In the genomic region with DNA sequence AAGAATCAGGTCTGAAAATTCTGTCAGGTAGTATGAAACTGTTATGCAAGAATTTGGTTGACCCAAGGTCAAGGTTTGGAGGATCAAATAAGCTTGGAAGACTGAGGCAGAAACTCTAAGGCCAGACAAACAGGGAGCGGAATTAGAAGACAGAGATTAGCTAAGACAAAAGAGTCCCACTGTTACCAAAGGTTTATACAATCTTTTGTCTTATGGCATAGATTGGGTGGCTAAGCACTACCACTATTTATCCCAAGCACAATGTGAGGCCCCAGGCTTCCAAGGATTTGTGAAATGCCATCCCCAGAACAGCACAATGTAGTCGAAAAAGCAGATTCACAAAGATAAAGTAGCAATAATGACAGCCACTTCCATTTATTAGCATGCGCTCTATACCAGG, we compare ENCODE assay signal across 18 cellular contexts.
A peak's percentile ranks its signal among the peaks of the same experiment; 100 is the strongest.
DNase-seq lines count a peak whose midpoint lies in the region; ATAC-seq and TF ChIP-seq lines count a peak whose summit lies in the region.
"Had no signal": no experiment of that assay in that cellular context is flagged by ENCODE, and none has a peak within 500 bp of the region (broad histone marks: within the 10 kb centered on the region; RNA-seq: fewer than 3 reads in every experiment).

No MANE protein-coding gene starts in this region.

- ATAC-seq in WTC11, result peak; percentile 85
- no peak for ATAC-seq in HG03159 (IDR thresholded peaks at IDR 0.05; ENCODE audit: unreplicated experiment)
- ATAC-seq: A549 had no signal

- H3K4me3 Mint-ChIP-seq in WTC11 (no peak overlapping the region), neural progenitor cell (no peak overlapping the region)
- no peak overlapping the region for H3K4me3 Mint-ChIP-seq in activated T-helper 2 cell treated with anti-CD3 and anti-CD28 coated beads, Interferon-gamma antibody, Interleukin-2, Interleukin-4, amounts not matched to agents 10 μg/mL and 5 μg/mL and 100 μg/mL, durations not matched to agents 14 hours and 24 hours and 36 hours (ENCODE audit: low read depth)
- H3K4me3 Mint-ChIP-seq: CD4-positive, alpha-beta memory T cell; IgD-negative memory B cell had no signal

- H3K36me3 ChIP-seq in HUES48 (ENCODE audit: control insufficient read depth, insufficient read depth, low read length) (no peaks in the 10 kb centered on the region), iPS DF 6.9 (ENCODE audit: control insufficient read depth, insufficient read depth, low read length) (no peaks in the 10 kb centered on the region), neural progenitor cell (no peaks in the 10 kb centered on the region)
- H3K36me3 ChIP-seq: BE2C had no signal

- no peaks in the 10 kb centered on the region for H3K79me2 ChIP-seq in neural progenitor cell (ENCODE audit: low read depth)

- TF ChIP-seq CTCF in WTC11 (IDR thresholded peaks at IDR 0.05), result no peak
- no peak for TF ChIP-seq CTCF in neural progenitor cell (IDR thresholded peaks at IDR 0.05)

- no peak for DNase-seq in WTC11 (ENCODE audit: low spot score)
- DNase-seq in iPS DF 6.9 (ENCODE audit: low read depth, low spot score), result peak; percentile 9
- peak; percentile 76 for DNase-seq in neural progenitor cell (ENCODE audit: low spot score)
- DNase-seq in NCI-H345 treated with DMSO at 0.1 percent for 48 hours (lab: John Stamatoyannopoulos, UW; ENCODE audit: unreplicated experiment), result no peak
- DNase-seq in cardiac septum (ENCODE audit: low spot score), result no peak
- no peak for DNase-seq in activated T-helper 2 cell treated with anti-CD3 and anti-CD28 coated beads, Interferon-gamma antibody, Interleukin-2, Interleukin-4, amounts not matched to agents 10 μg/mL and 5 μg/mL and 100 μg/mL, durations not matched to agents 14 hours and 24 hours and 36 hours (ENCODE audit: low spot score)
- DNase-seq: BE2C; CD4-positive, alpha-beta memory T cell; COR-L47; DMS153; DMS79 treated with DMSO at 0.1 percent for 48 hours; EL; KG1 had no signal

- no peaks in the 10 kb centered on the region for H3K27me3 ChIP-seq in HUES48 (ENCODE audit: control insufficient read depth, insufficient read depth, low read length)
- no peaks in the 10 kb centered on the region for H3K27me3 ChIP-seq in iPS DF 6.9 (ENCODE audit: control insufficient read depth, insufficient read depth, low read length)
- H3K27me3 ChIP-seq in neural progenitor cell, result peaks cover 6% of the 10 kb centered on the region
- H3K27me3 ChIP-seq: BE2C had no signal

- H3K27ac Mint-ChIP-seq in WTC11 (peak overlapping the region; percentile 67; the same call in 1 of the 2 replicates), neural progenitor cell (no peak overlapping the region)
- H3K27ac Mint-ChIP-seq in activated T-helper 2 cell treated with anti-CD3 and anti-CD28 coated beads, Interferon-gamma antibody, Interleukin-2, Interleukin-4, amounts not matched to agents 10 μg/mL and 5 μg/mL and 100 μg/mL, durations not matched to agents 14 hours and 24 hours and 36 hours, result no peak overlapping the region
- H3K27ac Mint-ChIP-seq: CD4-positive, alpha-beta memory T cell; IgD-negative memory B cell had no signal

- H3K27ac ChIP-seq in HUES48 (ENCODE audit: low read depth, low read length), result peak overlapping the region; percentile 66
- H3K27ac ChIP-seq in iPS DF 6.9 (ENCODE audit: low read length), result no peak overlapping the region
- H3K27ac ChIP-seq in neural progenitor cell, result no peak overlapping the region
- H3K27ac ChIP-seq: A549, C4-2B had no signal

- intact Hi-C loops in cardiac septum (cut with DNase I), result no loop called here
- intact Hi-C loops in activated T-helper 2 cell treated with anti-CD3 and anti-CD28 coated beads, Interferon-gamma antibody, Interleukin-2, Interleukin-4, amounts not matched to agents 10 μg/mL and 5 μg/mL and 100 μg/mL, durations not matched to agents 14 hours and 24 hours and 36 hours (cut with micrococcal nuclease), result no loop called here

- H3K4me3 ChIP-seq in HUES48 (ENCODE audit: low read depth, low read length) (no peak overlapping the region), iPS DF 6.9 (ENCODE audit: low read length) (no peak overlapping the region), neural progenitor cell (no peak overlapping the region)
- H3K4me3 ChIP-seq: A549 had no signal

- WGBS in iPS DF 6.9 (ENCODE audit: insufficient coverage, insufficient read length), result no CpG with 5 or more reads among the region's 3 CpGs

- H2AFZ ChIP-seq in neural progenitor cell (replicated peaks), result no peak overlapping the region

- peak overlapping the region; percentile 62 for H3K4me2 ChIP-seq in neural progenitor cell
- H3K4me2 ChIP-seq: A549 had no signal

- H3K4me1 ChIP-seq in HUES48 (ENCODE audit: control insufficient read depth, insufficient read depth, low read length), result peaks cover 19% of the 10 kb centered on the region
- H3K4me1 ChIP-seq in iPS DF 6.9 (ENCODE audit: control insufficient read depth, insufficient read depth, low read length), result no peaks in the 10 kb centered on the region
- H3K4me1 ChIP-seq in neural progenitor cell, result peaks cover 25% of the 10 kb centered on the region
- H3K4me1 ChIP-seq: A549, BE2C had no signal

- POLR2A ChIA-PET in WTC11 (lab: Charles Lee), result no interaction called here

- CTCF ChIA-PET in WTC11 (lab: Charles Lee), result interaction anchor here (0.7 kb wide), 1 partner anchor 17 kb away, joined by 3 read pairs; no protein-coding TSS in a partner anchor

- H3F3A ChIP-seq in neural progenitor cell (ENCODE audit: low read depth), result peaks cover 19% of the 10 kb centered on the region

- no peaks in the 10 kb centered on the region for H3K36me3 Mint-ChIP-seq in WTC11
- H3K36me3 Mint-ChIP-seq in neural progenitor cell, result no peaks in the 10 kb centered on the region
- H3K36me3 Mint-ChIP-seq in activated T-helper 2 cell treated with anti-CD3 and anti-CD28 coated beads, Interferon-gamma antibody, Interleukin-2, Interleukin-4, amounts not matched to agents 10 μg/mL and 5 μg/mL and 100 μg/mL, durations not matched to agents 14 hours and 24 hours and 36 hours (ENCODE audit: low read depth), result no peaks in the 10 kb centered on the region
- H3K36me3 Mint-ChIP-seq: CD4-positive, alpha-beta memory T cell; IgD-negative memory B cell had no signal

- H3K9me3 ChIP-seq in HUES48 (ENCODE audit: control insufficient read depth, insufficient read depth, low read length), result no peaks in the 10 kb centered on the region
- H3K9me3 ChIP-seq in iPS DF 6.9 (ENCODE audit: control insufficient read depth, insufficient read depth, low read length), result no peaks in the 10 kb centered on the region
- no peaks in the 10 kb centered on the region for H3K9me3 ChIP-seq in neural progenitor cell (ENCODE audit: low read depth)
- H3K9me3 ChIP-seq: A549, BE2C had no signal

- H3K9ac ChIP-seq in HUES48 (ENCODE audit: low read depth, low read length), result no peak overlapping the region
- H3K9ac ChIP-seq in neural progenitor cell, result no peak overlapping the region

- H3K9me3 Mint-ChIP-seq in WTC11 (no peaks in the 10 kb centered on the region), neural progenitor cell (no peaks in the 10 kb centered on the region)
- no peaks in the 10 kb centered on the region for H3K9me3 Mint-ChIP-seq in activated T-helper 2 cell treated with anti-CD3 and anti-CD28 coated beads, Interferon-gamma antibody, Interleukin-2, Interleukin-4, amounts not matched to agents 10 μg/mL and 5 μg/mL and 100 μg/mL, durations not matched to agents 14 hours and 24 hours and 36 hours
- H3K9me3 Mint-ChIP-seq: IgD-negative memory B cell had no signal

- no peaks in the 10 kb centered on the region for H3K27me3 Mint-ChIP-seq in WTC11 (ENCODE audit: low read depth)
- H3K27me3 Mint-ChIP-seq in neural progenitor cell (ENCODE audit: insufficient read depth, low read depth), result no peaks in the 10 kb centered on the region
- no peaks in the 10 kb centered on the region for H3K27me3 Mint-ChIP-seq in activated T-helper 2 cell treated with anti-CD3 and anti-CD28 coated beads, Interferon-gamma antibody, Interleukin-2, Interleukin-4, amounts not matched to agents 10 μg/mL and 5 μg/mL and 100 μg/mL, durations not matched to agents 14 hours and 24 hours and 36 hours (ENCODE audit: low read depth)
- H3K27me3 Mint-ChIP-seq: IgD-negative memory B cell had no signal

- no peaks in the 10 kb centered on the region for H4K20me1 ChIP-seq in neural progenitor cell (ENCODE audit: low read depth)

- peaks cover 24% of the 10 kb centered on the region for H3K4me1 Mint-ChIP-seq in WTC11
- H3K4me1 Mint-ChIP-seq in neural progenitor cell, result peaks cover 4% of the 10 kb centered on the region
- no peaks in the 10 kb centered on the region for H3K4me1 Mint-ChIP-seq in activated T-helper 2 cell treated with anti-CD3 and anti-CD28 coated beads, Interferon-gamma antibody, Interleukin-2, Interleukin-4, amounts not matched to agents 10 μg/mL and 5 μg/mL and 100 μg/mL, durations not matched to agents 14 hours and 24 hours and 36 hours (ENCODE audit: low read depth)
- H3K4me1 Mint-ChIP-seq: CD4-positive, alpha-beta memory T cell; IgD-negative memory B cell had no signal

TF ChIP-seq in WTC11, 78 proteins besides CTCF, POLR2A, EP300 and RAD21:
- TF ChIP-seq OVOL2 (CRISPR knock-in tag; IDR thresholded peaks at IDR 0.05; ENCODE audit: borderline replicate concordance), result no peak
- TF ChIP-seq PRRX2 (CRISPR knock-in tag; IDR thresholded peaks at IDR 0.05), result no peak
- no peak for TF ChIP-seq MLX (CRISPR knock-in tag; IDR thresholded peaks at IDR 0.05)
- TF ChIP-seq FOXP1 (CRISPR knock-in tag; IDR thresholded peaks at IDR 0.05; ENCODE audit: borderline replicate concordance), result no peak
TF ChIP-seq in WTC11: peak in this region for 0.

Comparison
In these comparisons a context has a peak if more than half of its experiments do, and no peak if none do; other contexts are left out.
1. DNase-seq: peak in iPS DF 6.9 (single experiment) and neural progenitor cell (single experiment); none in WTC11 (single experiment), NCI-H345 treated with DMSO at 0.1 percent for 48 hours (single experiment), cardiac septum (single experiment) and activated T-helper 2 cell treated with anti-CD3 and anti-CD28 coated beads, Interferon-gamma antibody, Interleukin-2, Interleukin-4, amounts not matched to agents 10 μg/mL and 5 μg/mL and 100 μg/mL, durations not matched to agents 14 hours and 24 hours and 36 hours (single experiment).